Comparison of ENCODE assay signal across 21 cellular contexts in genomic region chr17:59161477-59161876, GRCh38. TPM values are rescaled to one million over a fixed set of nuclear protein-coding genes. Genes with fewer than 3 reads are reported as not detected.
A peak's percentile ranks its signal among the peaks of the same experiment; 100 is the strongest.
DNase-seq lines count a peak whose midpoint lies in the region; ATAC-seq and TF ChIP-seq lines count a peak whose summit lies in the region.
"Had no signal": no experiment of that assay in that cellular context is flagged by ENCODE, and none has a peak within 500 bp of the region (broad histone marks: within the 10 kb centered on the region; RNA-seq: fewer than 3 reads in every experiment).

No MANE protein-coding gene starts in this region.

- peaks cover 100% of the 10 kb centered on the region for H3K79me2 ChIP-seq in Loucy (ENCODE audit: insufficient read depth, low read length)
- peaks cover 94% of the 10 kb centered on the region for H3K79me2 ChIP-seq in fibroblast of lung (ENCODE audit: control insufficient read depth, insufficient read depth, low read length)

- no peak overlapping the region for H3K4me3 Mint-ChIP-seq in T-helper 2 cell treated with Interferon-gamma antibody and Interleukin-4, amounts not matched to agents 5 μg/mL and 100 μg/mL, for 36 hours
- H3K4me3 Mint-ChIP-seq: IgD-negative memory B cell had no signal

- no peaks in the 10 kb centered on the region for H3K9me3 Mint-ChIP-seq in T-helper 2 cell treated with Interferon-gamma antibody and Interleukin-4, amounts not matched to agents 5 μg/mL and 100 μg/mL, for 36 hours
- H3K9me3 Mint-ChIP-seq: CD8-positive, alpha-beta memory T cell; IgD-negative memory B cell had no signal

- H3K4me3 ChIP-seq in Loucy (ENCODE audit: low read length, poor library complexity, severe bottlenecking) (no peak overlapping the region), fibroblast of lung (replicated peaks in 1 of 4; ENCODE audit: control extremely low read depth in 1 of 4, insufficient read depth in 1 of 4, low read depth in 3 of 4, low read length in 4 of 4) (no peak overlapping the region)
- H3K4me3 ChIP-seq: BLaER1 had no signal

- H3K27ac ChIP-seq in fibroblast of lung (ENCODE audit: insufficient read depth, low read length), result no peak overlapping the region
- H3K27ac ChIP-seq: BLaER1 had no signal

- H3K9ac ChIP-seq in Loucy (ENCODE audit: low read depth, low read length, poor library complexity, severe bottlenecking) (peak overlapping the region; percentile 20), fibroblast of lung (ENCODE audit: insufficient read depth, low read length) (no peak overlapping the region)
- H3K9ac ChIP-seq: BLaER1 had no signal

- no peaks in the 10 kb centered on the region for H3K9me2 ChIP-seq in Loucy (replicated peaks; ENCODE audit: low read depth, low read length)

- no peak for ATAC-seq in sciatic nerve
- ATAC-seq in HG03354 (IDR thresholded peaks at IDR 0.05; ENCODE audit: poor library complexity, severe bottlenecking, unreplicated experiment), result no peak
- ATAC-seq in HG03565 (IDR thresholded peaks at IDR 0.05; ENCODE audit: unreplicated experiment), result no peak
- ATAC-seq: PC-3 had no signal

- no peak for TF ChIP-seq CTCF in Loucy (conservative IDR thresholded peaks at IDR 0.05; ENCODE audit: low read length)
- no peak for TF ChIP-seq CTCF in fibroblast of lung (conservative IDR thresholded peaks at IDR 0.05 in 1 of 2, IDR thresholded peaks at IDR 0.05 in 1 of 2; ENCODE audit: low read depth in 1 of 2, low read length in 2 of 2)

- H3K36me3 Mint-ChIP-seq in T-helper 2 cell treated with Interferon-gamma antibody and Interleukin-4, amounts not matched to agents 5 μg/mL and 100 μg/mL, for 36 hours (ENCODE audit: low read depth), result peaks cover 15% of the 10 kb centered on the region
- H3K36me3 Mint-ChIP-seq: CD8-positive, alpha-beta memory T cell; IgD-negative memory B cell had no signal

- H3K4me2 ChIP-seq in Loucy (ENCODE audit: low read depth, low read length, poor library complexity, severe bottlenecking) (peak overlapping the region; percentile 50), fibroblast of lung (ENCODE audit: extremely low read depth, insufficient read depth, low read length) (no peak overlapping the region)
- H3K4me2 ChIP-seq: BLaER1 had no signal

- intact Hi-C loops in sciatic nerve (cut with DNase I), result no loop called here

- DNase-seq in T-helper 2 cell treated with Interferon-gamma antibody and Interleukin-4, amounts not matched to agents 5 μg/mL and 100 μg/mL, for 36 hours (ENCODE audit: low spot score), result no peak
- DNase-seq in T-helper 2 cell (no peak), fibroblast of lung (ENCODE audit: low read depth in 2 of 2) (no peak), sciatic nerve (ENCODE audit: low spot score) (peak; percentile 18), NCI-H2107 treated with DMSO at 0.1 percent for 48 hours (lab: John Stamatoyannopoulos, UW; ENCODE audit: unreplicated experiment) (no peak)
- DNase-seq: CD8-positive, alpha-beta memory T cell; DMS79; H7; Kasumi-1; MV-4-11; NCI-H1436; NCI-H2029; NCI-H2171 treated with DMSO at 0.1 percent for 48 hours; NCI-H748 treated with DMSO at 0.1 percent for 48 hours; PC-3 had no signal

- no peak overlapping the region for H2AFZ ChIP-seq in Loucy (ENCODE audit: low read length)
- H2AFZ ChIP-seq in fibroblast of lung (ENCODE audit: low read length), result peak overlapping the region; percentile 23

- H3K9me3 ChIP-seq in Loucy (ENCODE audit: insufficient read depth, low read depth, low read length) (no peaks in the 10 kb centered on the region), fibroblast of lung (ENCODE audit: control insufficient read depth, insufficient read depth, low read depth, low read length) (no peaks in the 10 kb centered on the region)
- H3K9me3 ChIP-seq: BLaER1 had no signal

- peak overlapping the region; percentile 62 for H3K27ac Mint-ChIP-seq in T-helper 2 cell treated with Interferon-gamma antibody and Interleukin-4, amounts not matched to agents 5 μg/mL and 100 μg/mL, for 36 hours

- H3K27me3 ChIP-seq in Loucy (ENCODE audit: insufficient read depth, low read length, poor library complexity, severe bottlenecking) (no peaks in the 10 kb centered on the region), fibroblast of lung (ENCODE audit: control insufficient read depth, insufficient read depth, low read length) (no peaks in the 10 kb centered on the region)
- H3K27me3 ChIP-seq: BLaER1 had no signal

- no peaks in the 10 kb centered on the region for H3K27me3 Mint-ChIP-seq in T-helper 2 cell treated with Interferon-gamma antibody and Interleukin-4, amounts not matched to agents 5 μg/mL and 100 μg/mL, for 36 hours (ENCODE audit: low read depth)

- no peaks in the 10 kb centered on the region for H3K36me3 ChIP-seq in Loucy (ENCODE audit: insufficient read depth, low read length)
- no peaks in the 10 kb centered on the region for H3K36me3 ChIP-seq in fibroblast of lung (ENCODE audit: control insufficient read depth, insufficient read depth, low read length)

- no peaks in the 10 kb centered on the region for H3F3A ChIP-seq in Loucy (ENCODE audit: low read depth)

- peaks cover 42% of the 10 kb centered on the region for H3K4me1 Mint-ChIP-seq in T-helper 2 cell treated with Interferon-gamma antibody and Interleukin-4, amounts not matched to agents 5 μg/mL and 100 μg/mL, for 36 hours (ENCODE audit: low read depth)

- H4K20me1 ChIP-seq in Loucy (ENCODE audit: insufficient read depth, low read length, poor library complexity, severe bottlenecking), result peaks cover 11% of the 10 kb centered on the region
- no peaks in the 10 kb centered on the region for H4K20me1 ChIP-seq in fibroblast of lung (ENCODE audit: control insufficient read depth, extremely low read depth, insufficient read depth, low read length)

- H3K4me1 ChIP-seq in Loucy (ENCODE audit: insufficient read depth, low read length, poor library complexity, severe bottlenecking) (peaks cover 67% of the 10 kb centered on the region), fibroblast of lung (ENCODE audit: control insufficient read depth, extremely low read depth, insufficient read depth, low read length) (peaks cover 3% of the 10 kb centered on the region)

RNA-seq across cellular contexts. Expression of gene PRR11, which starts 5.9 kb away (rescaled TPM):
- 1.0 and 6.1 TPM in 2 replicates for total RNA-seq in fibroblast of lung
- 18.9 and 63.1 TPM in 2 replicates for polyA plus RNA-seq in fibroblast of lung
- 14.1 and 44.8 TPM in 2 replicates for polyA plus RNA-seq in fibroblast of lung (2012)
- 6.7 and 17.7 TPM in 2 replicates for polyA minus RNA-seq in fibroblast of lung (ENCODE audit: low replicate concordance)
- total RNA-seq in sciatic nerve, result 2.6 TPM

RNA-seq across cellular contexts. Expression of gene SKA2, which starts 6.5 kb away (rescaled TPM):
- total RNA-seq in fibroblast of lung, result 32.9 and 53.7 TPM in 2 replicates
- polyA plus RNA-seq in fibroblast of lung, result 52.9 and 63.0 TPM in 2 replicates
- polyA plus RNA-seq in fibroblast of lung (2012), result 88.0 and 89.5 TPM in 2 replicates
- 6.4 and 6.8 TPM in 2 replicates for polyA minus RNA-seq in fibroblast of lung (ENCODE audit: low replicate concordance)
- total RNA-seq in sciatic nerve, result 34.0 TPM

RNA-seq across cellular contexts. Expression of gene SMG8, which starts 48.4 kb away (rescaled TPM):
- 25.3 and 25.7 TPM in 2 replicates for total RNA-seq in fibroblast of lung
- polyA plus RNA-seq in fibroblast of lung, result 13.3 and 14.5 TPM in 2 replicates
- polyA plus RNA-seq in fibroblast of lung (2012), result 9.4 and 10.7 TPM in 2 replicates
- 6.6 and 22.9 TPM in 2 replicates for polyA minus RNA-seq in fibroblast of lung (ENCODE audit: low replicate concordance)
- total RNA-seq in sciatic nerve, result 10.8 TPM

RNA-seq across cellular contexts. Expression of gene TRIM37, which starts 54.8 kb away (rescaled TPM):
- 43.7 and 55.3 TPM in 2 replicates for total RNA-seq in fibroblast of lung
- 28.2 and 29.3 TPM in 2 replicates for polyA plus RNA-seq in fibroblast of lung
- 19.9 and 22.3 TPM in 2 replicates for polyA plus RNA-seq in fibroblast of lung (2012)
- 44.4 and 55.8 TPM in 2 replicates for polyA minus RNA-seq in fibroblast of lung (ENCODE audit: low replicate concordance)
- 23.1 TPM for total RNA-seq in sciatic nerve

RNA-seq across cellular contexts. Expression of gene GDPD1, which starts 58.8 kb away (rescaled TPM):
- total RNA-seq in fibroblast of lung, result 1.3 and 1.5 TPM in 2 replicates
- 0.44 and 0.67 TPM in 2 replicates for polyA plus RNA-seq in fibroblast of lung
- 0.33 and 0.35 TPM in 2 replicates for polyA plus RNA-seq in fibroblast of lung (2012)
- not detected in 2 replicates for polyA minus RNA-seq in fibroblast of lung (ENCODE audit: low replicate concordance)
- 4.1 TPM for total RNA-seq in sciatic nerve
- total RNA-seq: HT-29 had no signal
